9 cellular contexts compared by ENCODE assay signal in genomic region chr16:75733305-75734141, GRCh38. TPM values are rescaled to one million over a fixed set of nuclear protein-coding genes. Genes with fewer than 3 reads are reported as not detected.
DNase-seq lines count a peak whose midpoint lies in the region; ATAC-seq and TF ChIP-seq lines count a peak whose summit lies in the region.
"Had no signal": no experiment of that assay in that cellular context is flagged by ENCODE, and none has a peak within 500 bp of the region (broad histone marks: within the 10 kb centered on the region; RNA-seq: fewer than 3 reads in every experiment).

No MANE protein-coding gene starts in this region.

- H3K36me3 ChIP-seq in MG63 (no peaks in the 10 kb centered on the region), osteoblast (ENCODE audit: insufficient read depth, low read length) (no peaks in the 10 kb centered on the region)

- H3K4me2 ChIP-seq in osteoblast (ENCODE audit: insufficient read depth, low read length), result peak overlapping the region; percentile 47

- peaks cover 17% of the 10 kb centered on the region for H3K4me1 ChIP-seq in osteoblast (ENCODE audit: insufficient read depth, low read length)

- H3K4me3 ChIP-seq in AG10803 (ENCODE audit: low read length) (no peak overlapping the region), MG63 (no peak overlapping the region), osteoblast (ENCODE audit: insufficient read depth, low read length) (peak overlapping the region; percentile 29)

- H3K27ac ChIP-seq in osteoblast (ENCODE audit: low read depth, low read length), result no peak overlapping the region

- H3K79me2 ChIP-seq in osteoblast (ENCODE audit: insufficient read depth, low read length), result no peaks in the 10 kb centered on the region

- no peaks in the 10 kb centered on the region for H3K9me3 ChIP-seq in MG63
- no peaks in the 10 kb centered on the region for H3K9me3 ChIP-seq in osteoblast (ENCODE audit: low read depth, low read length)

- no peaks in the 10 kb centered on the region for H4K20me1 ChIP-seq in osteoblast (ENCODE audit: insufficient read depth, low read length)

- H3K27me3 ChIP-seq in MG63 (no peaks in the 10 kb centered on the region), osteoblast (ENCODE audit: insufficient read depth, low read length) (no peaks in the 10 kb centered on the region)

- TF ChIP-seq CTCF in AG10803 (conservative IDR thresholded peaks at IDR 0.05; ENCODE audit: low read length) (no peak), osteoblast (IDR thresholded peaks at IDR 0.05; ENCODE audit: extremely low read depth, low read depth, low read length) (no peak)

- no peak for ATAC-seq in GM21529 (IDR thresholded peaks at IDR 0.05; ENCODE audit: unreplicated experiment)

- DNase-seq in AG10803 (ENCODE audit: low read depth) (peak; percentile 86), MG63 (peak; percentile 88), epidermal melanocyte (ENCODE audit: insufficient read length, low spot score) (peak; percentile 27), osteoblast (ENCODE audit: insufficient read length, low spot score, missing footprints) (peak; percentile 90), SHP77 treated with DMSO at 0.1 percent for 48 hours (lab: John Stamatoyannopoulos, UW) (no peak)
- DNase-seq in stimulated activated CD4-positive, alpha-beta T cell treated with anti-CD3 and anti-CD28 coated beads, Interleukin-1b, Interleukin-23, amount 100 ng/mL, for 48 hours, result no peak
- no peak for DNase-seq in effector CD8-positive, alpha-beta T cell (lab: John Stamatoyannopoulos, UW)

- peak overlapping the region; percentile 13 for H2AFZ ChIP-seq in osteoblast (ENCODE audit: low read length)

RNA-seq across cellular contexts. Expression of gene CPHXL, which starts 7.2 kb away (rescaled TPM):
- total RNA-seq in MG63 (2014; rRNA removed; shearing (Covaris generic); ENCODE audit: low replicate concordance), result not detected in 2 replicates
- total RNA-seq in osteoblast, result not detected in 2 replicates
- total RNA-seq: kidney epithelial cell had no signal

RNA-seq across cellular contexts. Expression of gene DUXB, which starts 32.3 kb away (rescaled TPM):
- not detected in 2 replicates for total RNA-seq in MG63 (2014; rRNA removed; shearing (Covaris generic); ENCODE audit: low replicate concordance)
- total RNA-seq in osteoblast, result not detected in 2 replicates
- total RNA-seq: kidney epithelial cell had no signal

RNA-seq across cellular contexts. Expression of gene CPHXL2, which starts 56.7 kb away (rescaled TPM):
- total RNA-seq in MG63 (2014; rRNA removed; shearing (Covaris generic); ENCODE audit: low replicate concordance), result not detected in 2 replicates
- total RNA-seq in osteoblast, result not detected in 2 replicates
- total RNA-seq: kidney epithelial cell had no signal

Comparison
In these comparisons a context has a peak if more than half of its experiments do, and no peak if none do; other contexts are left out.
1. DNase-seq: peak in AG10803 (single experiment), MG63 (single experiment), epidermal melanocyte (single experiment) and osteoblast (single experiment); none in stimulated activated CD4-positive, alpha-beta T cell treated with anti-CD3 and anti-CD28 coated beads, Interleukin-1b, Interleukin-23, amount 100 ng/mL, for 48 hours (single experiment), SHP77 treated with DMSO at 0.1 percent for 48 hours (single experiment) and effector CD8-positive, alpha-beta T cell (single experiment).